In the genomic region with DNA sequence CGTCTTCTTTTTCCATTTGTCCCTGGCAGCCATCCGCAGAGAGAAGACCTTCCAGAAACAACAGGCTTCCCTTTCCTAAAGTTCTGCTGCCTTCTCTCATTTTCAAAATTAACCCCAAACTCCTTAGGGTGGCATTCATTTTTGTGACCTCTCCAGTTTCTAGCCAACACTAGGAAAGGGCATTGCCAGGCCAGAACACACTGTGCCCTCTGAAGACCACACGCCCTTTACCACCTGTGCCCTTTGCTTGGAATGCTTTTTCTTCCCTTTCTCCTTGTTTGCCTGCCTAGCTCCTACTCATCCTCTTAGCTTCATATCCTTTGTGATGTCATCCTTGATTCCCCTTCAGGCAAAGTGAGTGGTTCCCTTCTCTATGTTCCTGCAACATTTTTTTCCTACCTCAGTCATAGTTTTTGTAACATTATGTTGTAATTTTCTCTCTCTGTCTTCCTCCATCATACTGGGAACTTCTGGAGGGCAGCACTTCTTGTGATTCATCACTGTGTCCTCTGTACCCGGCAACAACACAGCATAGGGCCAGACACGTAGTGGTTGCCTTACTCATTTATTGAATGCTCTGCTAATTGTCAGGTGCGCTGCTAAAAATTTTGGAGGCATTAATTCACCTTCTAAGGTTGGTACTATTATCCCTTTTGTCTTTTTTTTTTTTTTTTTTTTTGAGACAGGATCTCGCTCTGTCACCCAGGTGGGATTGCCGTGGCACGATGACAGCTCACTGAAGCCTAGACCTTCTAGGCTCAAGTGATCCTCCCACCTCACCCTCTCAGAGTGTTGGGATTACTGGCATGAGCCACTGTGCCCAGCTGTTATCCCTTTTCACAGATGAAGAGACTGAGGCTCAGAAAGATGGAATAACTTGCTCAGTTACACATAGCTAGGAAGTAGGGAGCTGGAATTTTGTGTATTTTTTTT, we compare ENCODE assay signal across 6 cellular contexts. TPM values are rescaled to one million over a fixed set of nuclear protein-coding genes. Genes with fewer than 3 reads are reported as not detected.
A peak's percentile ranks its signal among the peaks of the same experiment; 100 is the strongest.
DNase-seq lines count a peak whose midpoint lies in the region; ATAC-seq, FAIRE-seq and TF ChIP-seq lines count a peak whose summit lies in the region.

No MANE protein-coding gene starts in this region.

- peak overlapping the region; percentile 80 for H3K4me3 ChIP-seq in astrocyte (ENCODE audit: insufficient read depth, low read depth, low read length)
- H3K4me3 ChIP-seq in naive thymus-derived CD4-positive, alpha-beta T cell (ENCODE audit: low read length): peak overlapping the region; percentile 65

- H3K79me1 ChIP-seq in H9 (ENCODE audit: insufficient read depth, low read depth, low read length, poor library complexity, severe bottlenecking): peaks cover 5% of the 10 kb centered on the region

- FAIRE-seq in astrocyte (lab: Jason Lieb, UNC): no peak

- H3K27me3 ChIP-seq in H9 (ENCODE audit: insufficient read depth, low read length): no peaks in the 10 kb centered on the region
- H3K27me3 ChIP-seq in astrocyte (ENCODE audit: insufficient read depth, low read length): no peaks in the 10 kb centered on the region
- H3K27me3 ChIP-seq in naive thymus-derived CD4-positive, alpha-beta T cell (ENCODE audit: control insufficient read depth in 2 of 2, insufficient read depth in 2 of 2, low read length in 2 of 2): no peaks in the 10 kb centered on the region

- H3K27ac Mint-ChIP-seq in H9 (peak overlapping the region; percentile 59 to 95 (median 70)), astrocyte (ENCODE audit: unreplicated experiment) (peak overlapping the region; percentile 84)
- peak overlapping the region; percentile 77 to 96 (median 89) for H3K27ac Mint-ChIP-seq in naive thymus-derived CD4-positive, alpha-beta T cell

- no peak overlapping the region for H2AK5ac ChIP-seq in H9 (ENCODE audit: insufficient read length, low read length)

- CTCF ChIA-PET in naive thymus-derived CD4-positive, alpha-beta T cell (lab: Charles Lee): interaction anchor here (0.6 to 3.1 kb wide), 3 partner anchors 21 to 46 kb away, joined by 3 to 14 read pairs (median 5); no protein-coding TSS in a partner anchor

- no peaks in the 10 kb centered on the region for H3K23me2 ChIP-seq in H9 (ENCODE audit: insufficient read length, low read depth, low read length, poor library complexity, severe bottlenecking)

- no peak overlapping the region for H4K91ac ChIP-seq in H9 (ENCODE audit: insufficient read length, low read depth, low read length)

- H3K27me3 Mint-ChIP-seq in H9 (ENCODE audit: low read depth): no peaks in the 10 kb centered on the region
- no peaks in the 10 kb centered on the region for H3K27me3 Mint-ChIP-seq in astrocyte (ENCODE audit: low read depth, unreplicated experiment)
- H3K27me3 Mint-ChIP-seq in naive thymus-derived CD4-positive, alpha-beta T cell: no peaks in the 10 kb centered on the region

- H3K4me1 ChIP-seq in H9 (ENCODE audit: insufficient read depth, low read length): 0 out of 2 replicates have a peak, but pooled peaks cover 2% of the 10 kb centered on the region
- H3K4me1 ChIP-seq in astrocyte (ENCODE audit: insufficient read depth, low read length): peaks cover 9% of the 10 kb centered on the region
- peaks cover 7 to 15% of the 10 kb centered on the region in 2 donors for H3K4me1 ChIP-seq in naive thymus-derived CD4-positive, alpha-beta T cell (ENCODE audit: control insufficient read depth in 2 of 2, insufficient read depth in 2 of 2, low read length in 2 of 2)

- no peak overlapping the region for H3K56ac ChIP-seq in H9 (ENCODE audit: insufficient read length, low read depth, low read length)

- POLR2A ChIA-PET in naive thymus-derived CD4-positive, alpha-beta T cell (lab: Charles Lee): interaction anchor here (0.6 to 6.0 kb wide), 19 partner anchors 8 to 755 kb away, joined by 3 to 87 read pairs (median 5); a partner anchor contains a TSS

- no peak overlapping the region for H3T11ph ChIP-seq in H9 (ENCODE audit: low read length)

- H3K9me3 Mint-ChIP-seq in H9 (no peaks in the 10 kb centered on the region; a peak in 1 of 5 replicates), astrocyte (ENCODE audit: unreplicated experiment) (no peaks in the 10 kb centered on the region)
- H3K9me3 Mint-ChIP-seq in naive thymus-derived CD4-positive, alpha-beta T cell: peaks cover 0 to 4% (median 0%) of the 10 kb centered on the region in 11 donors

- H2BK120ac ChIP-seq in H9 (ENCODE audit: low read depth, low read length, poor library complexity, severe bottlenecking): no peak overlapping the region

- no peak overlapping the region for H3K14ac ChIP-seq in H9 (ENCODE audit: insufficient read depth, low read length)

- no peak overlapping the region for H3K4ac ChIP-seq in H9 (ENCODE audit: low read depth, low read length)

- H4K20me1 ChIP-seq in H9 (ENCODE audit: control insufficient read depth, insufficient read depth, insufficient read length) (no peaks in the 10 kb centered on the region), astrocyte (ENCODE audit: insufficient read depth, low read length) (peaks cover 7% of the 10 kb centered on the region)

- H3K4me3 Mint-ChIP-seq in H9: peak overlapping the region; percentile 89 to 90
- peak overlapping the region; percentile 83 for H3K4me3 Mint-ChIP-seq in astrocyte (ENCODE audit: unreplicated experiment)
- H3K4me3 Mint-ChIP-seq in naive thymus-derived CD4-positive, alpha-beta T cell: peak overlapping the region; percentile 86 to 95 (median 90)

- no peak overlapping the region for H2BK20ac ChIP-seq in H9 (ENCODE audit: low read depth, low read length, poor library complexity, severe bottlenecking)

- H3K4me1 Mint-ChIP-seq in H9: peaks cover 10 to 11% of the 10 kb centered on the region in 2 experiments
- H3K4me1 Mint-ChIP-seq in astrocyte (ENCODE audit: low read depth, unreplicated experiment): no peaks in the 10 kb centered on the region
- H3K4me1 Mint-ChIP-seq in naive thymus-derived CD4-positive, alpha-beta T cell: peaks cover 12 to 32% (median 24%) of the 10 kb centered on the region in 7 donors

- H3K27ac ChIP-seq in H9 (ENCODE audit: insufficient read length, low read depth, low read length): no peak overlapping the region
- peak overlapping the region; percentile 92 for H3K27ac ChIP-seq in astrocyte (ENCODE audit: low read depth, low read length)
- peak overlapping the region; percentile 98 for H3K27ac ChIP-seq in naive thymus-derived CD4-positive, alpha-beta T cell (ENCODE audit: low read depth, low read length)

- H2BK15ac ChIP-seq in H9 (ENCODE audit: low read depth, low read length): no peak overlapping the region

- H3K9me3 ChIP-seq in H9 (ENCODE audit: control insufficient read depth, low read depth, low read length): no peaks in the 10 kb centered on the region
- no peaks in the 10 kb centered on the region for H3K9me3 ChIP-seq in astrocyte (ENCODE audit: insufficient read depth, low read depth, low read length)
- H3K9me3 ChIP-seq in naive thymus-derived CD4-positive, alpha-beta T cell (ENCODE audit: control insufficient read depth in 2 of 3, low read length in 3 of 3): no peaks in the 10 kb centered on the region

- H3K18ac ChIP-seq in H9 (ENCODE audit: insufficient read length, low read depth, low read length): no peak overlapping the region

- no CpG with 5 or more reads among the region's 9 CpGs for WGBS in H9 (ENCODE audit: extremely low coverage, insufficient read length, low lambda C conversion rate)

- TF ChIP-seq CTCF in H9 (conservative IDR thresholded peaks at IDR 0.05) (no peak), astrocyte (IDR thresholded peaks at IDR 0.05; ENCODE audit: insufficient read depth, low read depth, low read length) (no peak)

- H3K79me2 ChIP-seq in H9 (ENCODE audit: insufficient read depth, low read length) (peaks cover 5% of the 10 kb centered on the region; the same call in 1 of the 2 replicates), astrocyte (ENCODE audit: insufficient read depth, low read length) (peaks cover 23% of the 10 kb centered on the region)

- peak overlapping the region; percentile 96 for H3K4me2 ChIP-seq in H9 (ENCODE audit: insufficient read depth, insufficient read length, low read length)
- H3K4me2 ChIP-seq in astrocyte (ENCODE audit: low read length): peak overlapping the region; percentile 99

- H4K8ac ChIP-seq in H9 (replicated peaks; ENCODE audit: insufficient read length, low read depth, low read length): no peak overlapping the region

- no peak for ATAC-seq in naive thymus-derived CD4-positive, alpha-beta T cell
- ATAC-seq in HG02798 (IDR thresholded peaks at IDR 0.05; ENCODE audit: poor library complexity, unreplicated experiment): no peak

- H3K9ac ChIP-seq in H9 (ENCODE audit: extremely low read depth, insufficient read length, low read length) (peak overlapping the region; percentile 63), astrocyte (ENCODE audit: low read length) (peak overlapping the region; percentile 93)

- no peak overlapping the region for H2AFZ ChIP-seq in H9 (ENCODE audit: low read length)
- peak overlapping the region; percentile 66 for H2AFZ ChIP-seq in astrocyte (ENCODE audit: low read depth, low read length)

- H3K36me3 ChIP-seq in astrocyte (ENCODE audit: insufficient read depth, low read length): peaks cover 20% of the 10 kb centered on the region
- peaks cover 5 to 41% (median 9%) of the 10 kb centered on the region in 3 experiments for H3K36me3 ChIP-seq in naive thymus-derived CD4-positive, alpha-beta T cell (ENCODE audit: control insufficient read depth in 2 of 3, insufficient read depth in 3 of 3, low read length in 3 of 3)

- no peak overlapping the region for H2BK5ac ChIP-seq in H9 (ENCODE audit: insufficient read length, low read length)

- DNase-seq in H9: no peak
- peak; percentile 64 for DNase-seq in astrocyte (ENCODE audit: low read depth)
- DNase-seq in naive thymus-derived CD4-positive, alpha-beta T cell: no peak
- DNase-seq in DMS53 treated with DMSO at 0.1 percent for 48 hours (lab: John Stamatoyannopoulos, UW; ENCODE audit: unreplicated experiment): no peak
- DNase-seq in activated CD4-positive, CD25-positive, alpha-beta regulatory T cell treated with anti-CD3 and anti-CD28 coated beads, Interleukin-2, amount 50 U/mL, for 72 hours: no peak

- H3K36me3 Mint-ChIP-seq in H9 (ENCODE audit: insufficient read depth in 1 of 3, low read depth in 3 of 3) (peaks cover 28 to 43% (median 36%) of the 10 kb centered on the region in 3 experiments), astrocyte (ENCODE audit: low read depth, unreplicated experiment) (no peaks in the 10 kb centered on the region)
- H3K36me3 Mint-ChIP-seq in naive thymus-derived CD4-positive, alpha-beta T cell: peaks cover 0 to 20% (median 10%) of the 10 kb centered on the region in 5 donors

- H3K23ac ChIP-seq in H9 (ENCODE audit: insufficient read length, low read depth, low read length): no peak overlapping the region

- H2BK12ac ChIP-seq in H9 (ENCODE audit: insufficient read length, low read depth, low read length): no peak overlapping the region

- intact Hi-C loops in naive thymus-derived CD4-positive, alpha-beta T cell (cut with micrococcal nuclease): loop anchor here (2.0 to 5.0 kb wide), 3 partner anchors 14 to 214 kb away; a partner anchor contains a TSS

- H4K5ac ChIP-seq in H9 (ENCODE audit: insufficient read length, low read depth, low read length): no peak overlapping the region

RNA-seq across cellular contexts. Expression of a gene that starts 1.0 kb away (rescaled TPM):
- total RNA-seq in H9 (2021) (52.1 and 53.4 TPM in 2 replicates), astrocyte (27.3 and 33.5 TPM in 2 replicates)
- 100 to 1,000 TPM in 4 of 5 experiments, 10 to 100 TPM in 1; 63.0 to 134 (median 112) TPM for total RNA-seq in naive thymus-derived CD4-positive, alpha-beta T cell
- polyA plus RNA-seq in naive thymus-derived CD4-positive, alpha-beta T cell: 100 to 1,000 TPM in 1 of 2 donors, 10 to 100 TPM in 1; 76.3 to 106 TPM

RNA-seq across cellular contexts. Expression of a gene that starts 10.3 kb away (rescaled TPM):
- total RNA-seq in H9 (2021) (55.7 and 57.0 TPM in 2 replicates), astrocyte (44.9 and 47.7 TPM in 2 replicates)
- 10 to 100 TPM; 10.3 to 30.8 (median 20.8) TPM for total RNA-seq in naive thymus-derived CD4-positive, alpha-beta T cell
- 10 to 100 TPM; 21.0 to 36.0 TPM for polyA plus RNA-seq in naive thymus-derived CD4-positive, alpha-beta T cell

RNA-seq across cellular contexts. Expression of a gene that starts 17.0 kb away (rescaled TPM):
- total RNA-seq in H9 (2021): 64.0 and 65.0 TPM in 2 replicates
- total RNA-seq in astrocyte: 3.9 and 9.5 TPM in 2 replicates
- total RNA-seq in naive thymus-derived CD4-positive, alpha-beta T cell: not detected
- not detected for polyA plus RNA-seq in naive thymus-derived CD4-positive, alpha-beta T cell

RNA-seq across cellular contexts. Expression of a gene that starts 23.9 kb away (rescaled TPM):
- total RNA-seq in H9 (2021) (93.9 and 94.5 TPM in 2 replicates), astrocyte (133 and 156 TPM in 2 replicates)
- total RNA-seq in naive thymus-derived CD4-positive, alpha-beta T cell: 10 to 100 TPM; 29.5 to 69.3 (median 35.6) TPM
- polyA plus RNA-seq in naive thymus-derived CD4-positive, alpha-beta T cell: 10 to 100 TPM; 82.3 to 93.0 TPM

RNA-seq across cellular contexts. Expression of a gene that starts 29.7 kb away (rescaled TPM):
- total RNA-seq in H9 (2021): 2.8 and 3.6 TPM in 2 replicates
- total RNA-seq in astrocyte: 3.4 and 7.1 TPM in 2 replicates
- 1 to 10 TPM; 5.2 to 7.2 (median 7.1) TPM for total RNA-seq in naive thymus-derived CD4-positive, alpha-beta T cell
- 1 to 10 TPM in 1 of 2 donors, under 1 TPM in 1; 0.46 to 1.6 TPM for polyA plus RNA-seq in naive thymus-derived CD4-positive, alpha-beta T cell
